In the genomic region with DNA sequence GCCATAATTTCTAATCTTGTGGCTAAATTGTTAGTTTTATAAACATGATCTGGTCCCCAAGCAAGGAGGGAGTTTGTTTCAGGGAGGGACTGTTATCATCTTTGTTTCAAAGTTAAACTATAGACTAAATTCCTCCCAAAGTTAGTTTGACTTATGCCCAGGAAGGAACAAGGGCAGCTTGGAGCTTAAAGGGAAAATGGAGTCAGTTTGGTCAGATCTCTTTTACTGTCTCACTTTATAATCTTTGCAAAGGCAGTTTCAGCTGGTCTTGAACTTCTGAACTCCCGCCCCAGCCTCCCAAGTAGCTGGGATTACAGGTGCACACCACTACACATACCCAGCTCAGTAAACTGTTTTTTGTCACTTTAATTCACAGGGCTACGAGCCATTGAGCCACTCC, we compare ENCODE assay signal across 32 cellular contexts.
"Had no signal": no experiment of that assay in that cellular context is flagged by ENCODE, and none has a peak within 500 bp of the region (broad histone marks: within the 10 kb centered on the region; RNA-seq: fewer than 3 reads in every experiment).

No MANE protein-coding gene starts in this region.

- H3K36me3 ChIP-seq: ascending aorta, cardiac muscle cell, SJCRH30, WERI-Rb-1 had no signal

- H3K27me3 ChIP-seq: ascending aorta, cardiac muscle cell, SJCRH30 had no signal

- DNase-seq: activated CD4-positive, alpha-beta memory T cell treated with anti-CD3 and anti-CD28 coated beads, Interleukin-2, amount 10 ng/mL, durations not matched to agents 7 days and 5 days; activated CD4-positive, alpha-beta T cell treated with anti-CD3 and anti-CD28 coated beads for 1 hour; activated CD4-positive, alpha-beta T cell treated with anti-CD3 and anti-CD28 coated beads for 48 hours; activated CD4-positive, CD25-positive, alpha-beta regulatory T cell; activated gamma-delta T cell; activated naive CD4-positive, alpha-beta T cell treated with Interleukin-2 at 50 U/mL for 16 hours; activated naive CD8-positive, alpha-beta T cell treated with anti-CD3 and anti-CD28 coated beads, Interleukin-2, amount 10 ng/mL, durations not matched to agents 7 days and 5 days; activated T-cell treated with anti-CD3 and anti-CD28 coated beads, Interleukin-2, amount 50 U/mL, for 1 hour; activated T-cell treated with anti-CD3 and anti-CD28 coated beads, Interleukin-2, amount 50 U/mL, for 72 hours; amygdala; Kasumi-1; KG1; MM.1S; MV-4-11; NCI-H1092; NCI-H1417; NCI-H146; NCI-H187; NCI-H226; NCI-H446 treated with DMSO at 0.1 percent for 48 hours; NCI-H524 treated with DMSO at 0.1 percent for 48 hours; SHP77; SJCRH30; SW 1271; T-helper 1 cell; T-helper 2 cell; WERI-Rb-1 had no signal

- H3K4me1 Mint-ChIP-seq: central memory CD8-positive, alpha-beta T cell had no signal

- H3K27me3 Mint-ChIP-seq: activated CD4-positive, alpha-beta memory T cell treated with anti-CD3 and anti-CD28 coated beads, Interleukin-2, amount 10 ng/mL, durations not matched to agents 7 days and 5 days; activated naive CD4-positive, alpha-beta T cell treated with anti-CD3 and anti-CD28 coated beads, Interleukin-2, amount 50 U/mL, for 24 hours; activated naive CD8-positive, alpha-beta T cell treated with anti-CD3 and anti-CD28 coated beads, Interleukin-2, amount 10 ng/mL, durations not matched to agents 7 days and 5 days; activated T-helper 17 cell treated with anti-CD3 and anti-CD28 coated beads, Interleukin-2, amount 50 U/mL, for 72 hours had no signal

- H3K9me3 Mint-ChIP-seq: activated T-helper 17 cell treated with anti-CD3 and anti-CD28 coated beads, Interleukin-2, amount 50 U/mL, for 72 hours; central memory CD8-positive, alpha-beta T cell had no signal

- H3K27ac ChIP-seq: ascending aorta, cardiac muscle cell, SJCRH30, WERI-Rb-1 had no signal

- H3K36me3 Mint-ChIP-seq: activated naive CD4-positive, alpha-beta T cell treated with anti-CD3 and anti-CD28 coated beads, Interleukin-2, amount 50 U/mL, for 24 hours had no signal

- H3K27ac Mint-ChIP-seq: activated CD4-positive, alpha-beta memory T cell treated with anti-CD3 and anti-CD28 coated beads, Interleukin-2, amount 10 ng/mL, durations not matched to agents 7 days and 5 days; activated naive CD4-positive, alpha-beta T cell treated with anti-CD3 and anti-CD28 coated beads, Interleukin-2, amount 50 U/mL, for 24 hours; activated naive CD8-positive, alpha-beta T cell treated with anti-CD3 and anti-CD28 coated beads, Interleukin-2, amount 10 ng/mL, durations not matched to agents 7 days and 5 days; activated T-cell treated with anti-CD3 and anti-CD28 coated beads, Interleukin-2, amount 50 U/mL, for 72 hours; activated T-helper 17 cell treated with anti-CD3 and anti-CD28 coated beads, Interleukin-2, amount 50 U/mL, for 72 hours had no signal

- H3K4me3 Mint-ChIP-seq: activated CD4-positive, alpha-beta memory T cell treated with anti-CD3 and anti-CD28 coated beads, Interleukin-2, amount 10 ng/mL, durations not matched to agents 7 days and 5 days; activated naive CD4-positive, alpha-beta T cell treated with anti-CD3 and anti-CD28 coated beads, Interleukin-2, amount 50 U/mL, for 24 hours; activated naive CD8-positive, alpha-beta T cell treated with anti-CD3 and anti-CD28 coated beads, Interleukin-2, amount 10 ng/mL, durations not matched to agents 7 days and 5 days; activated T-cell treated with anti-CD3 and anti-CD28 coated beads, Interleukin-2, amount 50 U/mL, for 72 hours; activated T-helper 17 cell treated with anti-CD3 and anti-CD28 coated beads, Interleukin-2, amount 50 U/mL, for 72 hours; central memory CD8-positive, alpha-beta T cell had no signal

- H3K9me3 ChIP-seq: ascending aorta, SJCRH30 had no signal

- ATAC-seq: activated T-cell treated with anti-CD3 and anti-CD28 coated beads, Interleukin-2, amount 50 U/mL, for 72 hours; activated T-helper 17 cell treated with anti-CD3 and anti-CD28 coated beads, Interleukin-2, amount 50 U/mL, for 72 hours had no signal

- H3K4me3 ChIP-seq: ascending aorta, cardiac muscle cell, SJCRH30 had no signal
